ENCODE assay signal across 8 cellular contexts in genomic region chr1:185044981-185045792, GRCh38. TPM values are rescaled to one million over a fixed set of nuclear protein-coding genes. Genes with fewer than 3 reads are reported as not detected.
DNase-seq lines count a peak whose midpoint lies in the region; ATAC-seq and TF ChIP-seq lines count a peak whose summit lies in the region.

TSS of gene RNF2 (plus strand) at chr1:185045558. CDS start at chr1:185087554, 41,996 bp downstream.

- no peaks in the 10 kb centered on the region for H3K27me3 ChIP-seq in dorsolateral prefrontal cortex
- no peaks in the 10 kb centered on the region for H3K27me3 ChIP-seq in right lobe of liver

- ATAC-seq in GM19043 (IDR thresholded peaks at IDR 0.05; ENCODE audit: low read depth, unreplicated experiment) (peak; percentile 81), HG03354 (IDR thresholded peaks at IDR 0.05; ENCODE audit: poor library complexity, severe bottlenecking, unreplicated experiment) (peak; percentile 85), right lobe of liver (peak; percentile 94 to 96 (median 94))

- TF ChIP-seq POLR2A in right lobe of liver (IDR thresholded peaks at IDR 0.05) = peak; percentile 54

- H3K9me3 ChIP-seq in right lobe of liver = no peaks in the 10 kb centered on the region

- H3K4me1 ChIP-seq in right lobe of liver = peaks cover 0 to 13% (median 5%) of the 10 kb centered on the region in 4 donors

- H3K27ac ChIP-seq in dorsolateral prefrontal cortex = peak within 1 kb of the TSS; percentile 17 to 95 (median 83)
- H3K27ac ChIP-seq in right lobe of liver = peak within 1 kb of the TSS; percentile 58 to 80 (median 62)

- intact Hi-C loops in dorsolateral prefrontal cortex (cut with DNase I) = loop anchor here (1.0 to 10.0 kb wide), 3 partner anchors 111 to 270 kb away; partner anchors contain the start of genes TRMT1L (in 2 of the 2), IVNS1ABP (in 1 of the 2) and SWT1 (in 1 of the 2)
- intact Hi-C loops in right lobe of liver (cut with DNase I) = no loop called here

- 2% methylated on average over 12 of the region's 84 CpGs for WGBS in right lobe of liver (ENCODE audit: insufficient coverage, low coverage, low lambda C conversion rate, missing lambda C conversion rate)

- H3K36me3 ChIP-seq in right lobe of liver = no peaks in the 10 kb centered on the region

- peak in 14 of 56 donors; percentile 5 to 52 (median 22) for TF ChIP-seq CTCF in dorsolateral prefrontal cortex (IDR thresholded peaks at IDR 0.05 in 54 of 56, conservative IDR thresholded peaks at IDR 0.05 in 2 of 56; ENCODE audit: low read depth in 1 of 56, partially characterized antibody in 56 of 56)
- TF ChIP-seq CTCF in right lobe of liver (IDR thresholded peaks at IDR 0.05) = peak in 1 of 4 donors; percentile 28

- peak; percentile 24 to 27 for DNase-seq in AML-193 (lab: John Stamatoyannopoulos, UW)
- DNase-seq in NCI-H510A treated with DMSO at 0.1 percent for 48 hours (lab: John Stamatoyannopoulos, UW) = peak; percentile 50
- peak; percentile 73 to 78 for DNase-seq in activated CD4-positive, alpha-beta T cell treated with anti-CD3 and anti-CD28 coated beads, Interleukin-2, amount 50 U/mL, for 48 hours
- DNase-seq in dorsolateral prefrontal cortex = peak; percentile 59 to 84 (median 79)
- peak; percentile 85 to 88 (median 87) for DNase-seq in right lobe of liver
- DNase-seq in stimulated activated CD4-positive, alpha-beta T cell treated with anti-CD3 and anti-CD28 coated beads, Interleukin-4, amount 100 ng/mL, for 4 hours = peak; percentile 72 to 74

- H3K4me3 ChIP-seq in dorsolateral prefrontal cortex = peak within 1 kb of the TSS; percentile 47 to 94 (median 80)
- H3K4me3 ChIP-seq in right lobe of liver = peak within 1 kb of the TSS; percentile 69 to 83 (median 79)

RNA-seq across cellular contexts. Expression of gene RNF2, which starts in this region (rescaled TPM):
- total RNA-seq in dorsolateral prefrontal cortex (10 to 100 TPM in 119 of 120 experiments, 1 to 10 TPM in 1; 9.8 to 31.1 (median 18.9) TPM), right lobe of liver (1 to 10 TPM; 4.2 to 9.1 (median 5.3) TPM)

Comparison
In these comparisons a context has a peak if more than half of its experiments do, and no peak if none do; other contexts are left out.
1. Peak in every context shown above with its lines: DNase-seq, ATAC-seq, H3K4me3 ChIP-seq and H3K27ac ChIP-seq.
2. DNase-seq: peak in every context shown above with its lines; median percentile 87 in right lobe of liver; 79 in dorsolateral prefrontal cortex; 76 in activated CD4-positive, alpha-beta T cell treated with anti-CD3 and anti-CD28 coated beads, Interleukin-2, amount 50 U/mL, for 48 hours; 73 in stimulated activated CD4-positive, alpha-beta T cell treated with anti-CD3 and anti-CD28 coated beads, Interleukin-4, amount 100 ng/mL, for 4 hours; 50 in NCI-H510A treated with DMSO at 0.1 percent for 48 hours; 26 in AML-193.
3. intact Hi-C loops: an anchor here in dorsolateral prefrontal cortex (1.0 to 10.0 kb wide); none called in right lobe of liver.